ENCODE assay signal across 9 cellular contexts in the genomic region with DNA sequence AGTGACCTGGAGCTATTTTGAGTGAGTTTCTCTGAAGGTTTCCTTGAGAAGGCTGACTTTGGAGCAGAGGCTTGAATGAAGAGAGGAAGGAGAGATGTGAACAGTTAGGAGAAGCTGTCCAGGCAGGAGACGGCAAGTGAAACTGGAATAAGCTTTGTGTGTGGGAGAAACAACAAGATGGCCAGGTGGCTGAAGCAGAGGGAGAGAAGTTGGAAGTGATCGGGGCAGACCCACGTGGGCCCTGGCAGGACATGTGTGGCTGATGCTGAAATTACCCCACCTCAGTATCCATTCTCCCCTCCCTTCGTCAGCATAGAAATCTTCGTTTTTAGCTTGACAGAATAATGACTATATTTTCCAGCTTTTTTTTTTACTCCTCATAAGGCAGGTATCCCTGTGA.
"Had no signal": no experiment of that assay in that cellular context is flagged by ENCODE, and none has a peak within 500 bp of the region (broad histone marks: within the 10 kb centered on the region; RNA-seq: fewer than 3 reads in every experiment).

No MANE protein-coding gene starts in this region.

- H3K4me1 ChIP-seq: HAP-1 had no signal

- H3K4me2 ChIP-seq: KMS-11 had no signal

- H3K4me1 Mint-ChIP-seq: IgD-negative memory B cell had no signal

- H2AFZ ChIP-seq: GM23248 had no signal

- H3K36me3 ChIP-seq: HAP-1 had no signal

- H3K27ac ChIP-seq: GM23248, KMS-11 had no signal

- H3K4me3 ChIP-seq: GM23248, HAP-1 had no signal

- H3K4me3 Mint-ChIP-seq: HFFc6, IgD-negative memory B cell had no signal

- H3K36me3 Mint-ChIP-seq: IgD-negative memory B cell had no signal

- H3K9ac ChIP-seq: GM23248, KMS-11 had no signal

- ATAC-seq: HCT116 had no signal

- DNase-seq: GM23248, GOT3, H7, HFFc6, KBM-7 had no signal

- H3K9me3 Mint-ChIP-seq: HFFc6 had no signal

- H3K9me3 ChIP-seq: HAP-1 had no signal

- H3K27ac Mint-ChIP-seq: HFFc6, IgD-negative memory B cell had no signal
